15 cellular contexts compared by ENCODE assay signal in genomic region chr3:53768478-53769459, GRCh38.
"Had no signal": no experiment of that assay in that cellular context is flagged by ENCODE, and none has a peak within 500 bp of the region (broad histone marks: within the 10 kb centered on the region; RNA-seq: fewer than 3 reads in every experiment).

No MANE protein-coding gene starts in this region.

- H3K27ac ChIP-seq: breast epithelium, epithelial cell of prostate, tibial artery had no signal

- H3K9me3 ChIP-seq: breast epithelium, tibial artery had no signal

- H3K27me3 ChIP-seq: breast epithelium, tibial artery had no signal

- H3K4me3 ChIP-seq: breast epithelium, tibial artery had no signal

- DNase-seq: activated CD4-positive, alpha-beta T cell treated with anti-CD3 and anti-CD28 coated beads for 48 hours; activated gamma-delta T cell treated with Interleukin-2 at 50 U/mL for 16 hours; activated naive CD8-positive, alpha-beta T cell treated with anti-CD3 and anti-CD28 coated beads, Interleukin-2, amount 10 ng/mL, durations not matched to agents 7 days and 5 days; anterior cingulate cortex; cerebellar nuclear complex; effector memory CD8-positive, alpha-beta T cell; head of caudate nucleus; retina; stimulated activated naive CD4-positive, alpha-beta T cell; T-helper 2 cell; tibial artery had no signal

- H3K36me3 ChIP-seq: breast epithelium, tibial artery had no signal

- FAIRE-seq: frontal cortex, urothelium cell line had no signal
